In genomic region chr22:25839755-25840154, GRCh38 we compare ENCODE assay signal across 1 cellular context.
TF ChIP-seq lines count a peak whose summit lies in the region.

No MANE protein-coding gene starts in this region.

TF ChIP-seq in GM12878, 131 proteins besides CTCF, POLR2A, EP300 and RAD21 (continued from another document):
- TF ChIP-seq ZNF687 (IDR thresholded peaks at IDR 0.05) (peak; percentile 26; the same call in 1 of the 2 replicates), ZBTB4 (CRISPR knock-in tag; IDR thresholded peaks at IDR 0.05) (no peak), BCL11A (IDR thresholded peaks at IDR 0.05; ENCODE audit: low read depth, low read length) (0 out of 2 replicates have a peak, but pooled peaks have one; percentile 10), DPF2 (IDR thresholded peaks at IDR 0.05) (no peak; the same call in 1 of the 2 replicates), IKZF1 (conservative IDR thresholded peaks at IDR 0.05) (peak; percentile 75), RELA (IDR thresholded peaks at IDR 0.05; ENCODE audit: borderline replicate concordance, partially characterized antibody) (peak; percentile 48)
